17 cellular contexts compared by ENCODE assay signal in the genomic region with DNA sequence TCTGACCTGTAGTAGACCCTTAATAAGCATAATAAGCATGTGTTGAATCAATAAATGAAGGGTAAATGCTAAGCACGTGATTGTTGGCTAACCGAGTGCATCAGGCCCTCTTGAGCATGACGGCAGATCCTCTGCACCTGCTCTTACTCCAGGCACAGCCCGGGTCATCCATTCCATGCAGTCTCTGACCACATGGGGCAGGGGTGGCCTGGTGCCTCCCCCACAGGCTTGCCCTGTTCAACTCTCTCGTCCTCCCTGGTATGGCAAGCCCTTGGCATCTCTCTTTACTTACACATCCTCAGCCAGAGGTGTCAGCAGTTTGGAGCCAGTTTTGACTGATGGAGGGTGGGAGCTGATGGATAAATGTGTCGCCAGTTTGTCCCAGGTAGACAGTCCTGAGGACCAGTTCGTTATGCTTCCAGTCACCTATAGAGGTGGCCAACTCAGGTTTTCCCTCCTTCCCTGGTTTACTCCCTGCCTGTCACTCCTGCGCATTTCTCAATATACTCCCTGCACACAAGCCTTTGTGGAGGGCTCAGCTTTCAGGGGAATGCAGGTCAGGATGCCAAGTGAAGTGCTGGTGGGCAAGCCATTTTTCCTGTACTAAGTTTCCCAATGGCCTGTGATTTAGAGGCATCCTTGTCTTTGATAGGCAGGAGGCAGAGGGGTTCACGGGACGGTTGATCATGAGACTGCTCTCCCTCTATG.
DNase-seq lines count a peak whose midpoint lies in the region; ATAC-seq and TF ChIP-seq lines count a peak whose summit lies in the region.
"Had no signal": no experiment of that assay in that cellular context is flagged by ENCODE, and none has a peak within 500 bp of the region (broad histone marks: within the 10 kb centered on the region; RNA-seq: fewer than 3 reads in every experiment).

No MANE protein-coding gene starts in this region.

- H3K27ac ChIP-seq in vagina (no peak overlapping the region), colonic mucosa (no peak overlapping the region)
- H3K27ac ChIP-seq: neutrophil, spleen had no signal

- H3K9ac ChIP-seq in colonic mucosa (ENCODE audit: low read depth in 2 of 2, low read length in 2 of 2) = no peak overlapping the region

- H3K4me3 ChIP-seq in vagina = no peak overlapping the region
- no peak overlapping the region for H3K4me3 ChIP-seq in colonic mucosa
- H3K4me3 ChIP-seq: GM12878, spleen had no signal

- no peak for DNase-seq in Right ventricle myocardium inferior (ENCODE audit: missing footprints)
- no peak for DNase-seq in cardiac septum (ENCODE audit: low spot score)
- peak; percentile 25 for DNase-seq in NCI-H748 treated with DMSO at 0.1 percent for 48 hours (lab: John Stamatoyannopoulos, UW)
- DNase-seq in left colon = no peak
- DNase-seq in vagina (ENCODE audit: extremely low spot score in 2 of 2) = peak; percentile 46 to 70
- DNase-seq in colonic mucosa = no peak
- DNase-seq in UCSD-AML1 (lab: John Stamatoyannopoulos, UW; ENCODE audit: unreplicated experiment) = no peak
- DNase-seq in Ammon's horn (ENCODE audit: low spot score) = no peak
- DNase-seq: ACHN; activated CD4-positive, alpha-beta T cell treated with anti-CD3 and anti-CD28 coated beads for 4 hours; activated naive CD8-positive, alpha-beta T cell treated with anti-CD3 and anti-CD28 coated beads, Interleukin-2, amount 10 ng/mL, durations not matched to agents 7 days and 5 days; C1 segment of cervical spinal cord; DMS 273 treated with DMSO at 0.1 percent for 48 hours; NCI-H187 treated with DMSO at 0.1 percent for 48 hours; spleen had no signal

- no peaks in the 10 kb centered on the region for H3K9me3 ChIP-seq in vagina
- no peaks in the 10 kb centered on the region for H3K9me3 ChIP-seq in colonic mucosa
- H3K9me3 ChIP-seq: neutrophil, spleen had no signal

- H3K27me3 ChIP-seq in vagina = no peaks in the 10 kb centered on the region
- H3K27me3 ChIP-seq in colonic mucosa = no peaks in the 10 kb centered on the region
- H3K27me3 ChIP-seq: neutrophil had no signal

- no peak for TF ChIP-seq POLR2A in vagina (IDR thresholded peaks at IDR 0.05)

- TF ChIP-seq CTCF in vagina (IDR thresholded peaks at IDR 0.05) (no peak), colonic mucosa (IDR thresholded peaks at IDR 0.05) (no peak)

- ATAC-seq in Right ventricle myocardium inferior (peak; percentile 56), left colon (peak; percentile 42)
- ATAC-seq: GM12878 had no signal

- H3K4me1 ChIP-seq in vagina (no peaks in the 10 kb centered on the region), colonic mucosa (no peaks in the 10 kb centered on the region)

- intact Hi-C loops in Right ventricle myocardium inferior (cut with DNase I) (no loop called here), cardiac septum (cut with DNase I) (no loop called here), left colon (cut with DNase I, micrococcal nuclease) (no loop called here), vagina (cut with DNase I) (no loop called here), colonic mucosa (cut with DNase I) (no loop called here)

- H3K36me3 ChIP-seq in vagina (no peaks in the 10 kb centered on the region), colonic mucosa (no peaks in the 10 kb centered on the region)
- H3K36me3 ChIP-seq: neutrophil, spleen had no signal

Comparison
In these comparisons a context has a peak if more than half of its experiments do, and no peak if none do; other contexts are left out.
1. DNase-seq: peak in NCI-H748 treated with DMSO at 0.1 percent for 48 hours (single experiment) and vagina (2 of 2); none in Right ventricle myocardium inferior (single experiment), cardiac septum (single experiment), left colon (0 of 2), colonic mucosa (single experiment), UCSD-AML1 (single experiment) and Ammon's horn (single experiment).